2 cellular contexts compared by ENCODE assay signal in the genomic region with DNA sequence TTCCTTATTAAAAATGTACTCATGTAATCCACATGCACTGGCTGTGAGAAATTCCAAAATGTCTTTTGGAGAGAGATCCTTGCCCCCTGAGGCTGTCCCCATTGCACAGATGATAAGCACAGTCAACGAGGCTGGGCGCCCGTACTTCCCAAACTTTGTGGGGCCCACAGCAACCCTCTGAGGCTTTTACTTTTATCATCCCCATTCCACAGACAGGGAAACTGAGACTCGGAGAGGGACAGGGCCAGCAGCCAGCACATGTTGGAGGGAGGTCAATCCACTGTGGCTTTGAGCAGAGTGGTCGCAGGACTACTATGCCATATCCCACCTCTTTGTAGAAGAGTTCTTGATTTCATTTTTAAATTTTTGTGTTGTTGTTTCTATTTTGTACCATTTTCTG.
TF ChIP-seq lines count a peak whose summit lies in the region.

No MANE protein-coding gene starts in this region.

TF ChIP-seq in SK-N-SH, 30 proteins besides CTCF, POLR2A, EP300 and RAD21 (continued from another document):
- TF ChIP-seq PBX3 (IDR thresholded peaks at IDR 0.05) (no peak), RCOR1 (IDR thresholded peaks at IDR 0.05; ENCODE audit: low read length) (no peak), RXRA (IDR thresholded peaks at IDR 0.05; ENCODE audit: borderline replicate concordance, low read depth) (no peak), RFX5 (IDR thresholded peaks at IDR 0.05; ENCODE audit: low read length) (no peak), REST (IDR thresholded peaks at IDR 0.05; ENCODE audit: low read depth, low read length) (no peak), CHD2 (IDR thresholded peaks at IDR 0.05; ENCODE audit: low read length, partially characterized antibody) (no peak)

TF ChIP-seq in SK-N-SH treated with all-trans-retinoic acid at 6 μM for 48 hours, 23 proteins besides CTCF, POLR2A, EP300 and RAD21 (continued from another document):
- TF ChIP-seq OSR1 (CRISPR knock-in tag; IDR thresholded peaks at IDR 0.05) (no peak), RARB (CRISPR knock-in tag; IDR thresholded peaks at IDR 0.05) (no peak), SNAI2 (CRISPR knock-in tag; IDR thresholded peaks at IDR 0.05) (no peak), ARNTL (CRISPR knock-in tag; IDR thresholded peaks at IDR 0.05; ENCODE audit: borderline replicate concordance, low read depth) (no peak), TOX (CRISPR knock-in tag; IDR thresholded peaks at IDR 0.05; ENCODE audit: borderline replicate concordance) (no peak), ZNF70 (CRISPR knock-in tag; IDR thresholded peaks at IDR 0.05) (no peak), ESRRG (CRISPR knock-in tag; IDR thresholded peaks at IDR 0.05) (no peak), GLIS3 (CRISPR knock-in tag; IDR thresholded peaks at IDR 0.05) (no peak), ZFP3 (CRISPR knock-in tag; IDR thresholded peaks at IDR 0.05) (no peak)
- TF ChIP-seq, protein P1, sequence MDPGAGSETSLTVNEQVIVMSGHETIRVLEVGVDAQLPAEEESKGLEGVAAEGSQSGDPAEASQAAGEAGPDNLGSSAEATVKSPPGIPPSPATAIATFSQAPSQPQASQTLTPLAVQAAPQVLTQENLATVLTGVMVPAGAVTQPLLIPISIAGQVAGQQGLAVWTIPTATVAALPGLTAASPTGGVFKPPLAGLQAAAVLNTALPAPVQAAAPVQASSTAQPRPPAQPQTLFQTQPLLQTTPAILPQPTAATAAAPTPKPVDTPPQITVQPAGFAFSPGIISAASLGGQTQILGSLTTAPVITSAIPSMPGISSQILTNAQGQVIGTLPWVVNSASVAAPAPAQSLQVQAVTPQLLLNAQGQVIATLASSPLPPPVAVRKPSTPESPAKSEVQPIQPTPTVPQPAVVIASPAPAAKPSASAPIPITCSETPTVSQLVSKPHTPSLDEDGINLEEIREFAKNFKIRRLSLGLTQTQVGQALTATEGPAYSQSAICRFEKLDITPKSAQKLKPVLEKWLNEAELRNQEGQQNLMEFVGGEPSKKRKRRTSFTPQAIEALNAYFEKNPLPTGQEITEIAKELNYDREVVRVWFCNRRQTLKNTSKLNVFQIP (CRISPR knock-in tag; IDR thresholded peaks at IDR 0.05; ENCODE audit: borderline replicate concordance, low read depth): no peak
- TF ChIP-seq, protein P2, sequence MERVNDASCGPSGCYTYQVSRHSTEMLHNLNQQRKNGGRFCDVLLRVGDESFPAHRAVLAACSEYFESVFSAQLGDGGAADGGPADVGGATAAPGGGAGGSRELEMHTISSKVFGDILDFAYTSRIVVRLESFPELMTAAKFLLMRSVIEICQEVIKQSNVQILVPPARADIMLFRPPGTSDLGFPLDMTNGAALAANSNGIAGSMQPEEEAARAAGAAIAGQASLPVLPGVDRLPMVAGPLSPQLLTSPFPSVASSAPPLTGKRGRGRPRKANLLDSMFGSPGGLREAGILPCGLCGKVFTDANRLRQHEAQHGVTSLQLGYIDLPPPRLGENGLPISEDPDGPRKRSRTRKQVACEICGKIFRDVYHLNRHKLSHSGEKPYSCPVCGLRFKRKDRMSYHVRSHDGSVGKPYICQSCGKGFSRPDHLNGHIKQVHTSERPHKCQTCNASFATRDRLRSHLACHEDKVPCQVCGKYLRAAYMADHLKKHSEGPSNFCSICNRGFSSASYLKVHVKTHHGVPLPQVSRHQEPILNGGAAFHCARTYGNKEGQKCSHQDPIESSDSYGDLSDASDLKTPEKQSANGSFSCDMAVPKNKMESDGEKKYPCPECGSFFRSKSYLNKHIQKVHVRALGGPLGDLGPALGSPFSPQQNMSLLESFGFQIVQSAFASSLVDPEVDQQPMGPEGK (CRISPR knock-in tag; IDR thresholded peaks at IDR 0.05; ENCODE audit: borderline replicate concordance): no peak
- TF ChIP-seq, protein P3, sequence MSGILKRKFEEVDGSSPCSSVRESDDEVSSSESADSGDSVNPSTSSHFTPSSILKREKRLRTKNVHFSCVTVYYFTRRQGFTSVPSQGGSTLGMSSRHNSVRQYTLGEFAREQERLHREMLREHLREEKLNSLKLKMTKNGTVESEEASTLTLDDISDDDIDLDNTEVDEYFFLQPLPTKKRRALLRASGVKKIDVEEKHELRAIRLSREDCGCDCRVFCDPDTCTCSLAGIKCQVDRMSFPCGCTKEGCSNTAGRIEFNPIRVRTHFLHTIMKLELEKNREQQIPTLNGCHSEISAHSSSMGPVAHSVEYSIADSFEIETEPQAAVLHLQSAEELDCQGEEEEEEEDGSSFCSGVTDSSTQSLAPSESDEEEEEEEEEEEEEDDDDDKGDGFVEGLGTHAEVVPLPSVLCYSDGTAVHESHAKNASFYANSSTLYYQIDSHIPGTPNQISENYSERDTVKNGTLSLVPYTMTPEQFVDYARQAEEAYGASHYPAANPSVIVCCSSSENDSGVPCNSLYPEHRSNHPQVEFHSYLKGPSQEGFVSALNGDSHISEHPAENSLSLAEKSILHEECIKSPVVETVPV (CRISPR knock-in tag; IDR thresholded peaks at IDR 0.05): no peak
